In genomic region chr12:7108042-7108927, GRCh38 we compare ENCODE assay signal across 1 cellular context.
A peak's percentile ranks its signal among the peaks of the same experiment; 100 is the strongest.
TF ChIP-seq lines count a peak whose summit lies in the region.

No MANE protein-coding gene starts in this region.

TF ChIP-seq in K562, 482 proteins besides CTCF, POLR2A, EP300 and RAD21 (continues in another document):
- TF ChIP-seq FOSL1 (tag; conservative IDR thresholded peaks at IDR 0.05): 0 out of 2 replicates have a peak, but pooled peaks have one; percentile 9
- TF ChIP-seq ZBTB9 (CRISPR knock-in tag; IDR thresholded peaks at IDR 0.05): peak; percentile 9; the same call in 1 of the 2 replicates
- peak in 2 of 3 experiments; percentile 73 to 83 for TF ChIP-seq YY1 (IDR thresholded peaks at IDR 0.05; ENCODE audit: borderline replicate concordance in 1 of 3, control insufficient read depth in 1 of 3, extremely low read depth in 1 of 3, insufficient read depth in 3 of 3, insufficient read length in 1 of 3, insufficient replicate concordance in 2 of 3, low read depth in 1 of 3, low read length in 2 of 3)
- TF ChIP-seq ILK (tag; IDR thresholded peaks at IDR 0.05; ENCODE audit: borderline replicate concordance, low read depth): no peak
- TF ChIP-seq SP1 (CRISPR knock-in tag; IDR thresholded peaks at IDR 0.05): peak; percentile 29; the same call in 1 of the 2 replicates
- peak; percentile 91 for TF ChIP-seq RBFOX2 (IDR thresholded peaks at IDR 0.05; ENCODE audit: low read depth, low read length)
- 0 out of 2 replicates have a peak, but pooled peaks have one; percentile 23 for TF ChIP-seq STAT5A (IDR thresholded peaks at IDR 0.05; ENCODE audit: borderline replicate concordance, low read length)
- TF ChIP-seq ERF (CRISPR knock-in tag; IDR thresholded peaks at IDR 0.05): 0 out of 2 replicates have a peak, but pooled peaks have one; percentile 24
- TF ChIP-seq, protein P1, sequence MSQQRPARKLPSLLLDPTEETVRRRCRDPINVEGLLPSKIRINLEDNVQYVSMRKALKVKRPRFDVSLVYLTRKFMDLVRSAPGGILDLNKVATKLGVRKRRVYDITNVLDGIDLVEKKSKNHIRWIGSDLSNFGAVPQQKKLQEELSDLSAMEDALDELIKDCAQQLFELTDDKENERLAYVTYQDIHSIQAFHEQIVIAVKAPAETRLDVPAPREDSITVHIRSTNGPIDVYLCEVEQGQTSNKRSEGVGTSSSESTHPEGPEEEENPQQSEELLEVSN (IDR thresholded peaks at IDR 0.05; ENCODE audit: borderline replicate concordance in 1 of 2, extremely low read depth in 1 of 2, insufficient read depth in 1 of 2, insufficient read length in 1 of 2, low read depth in 1 of 2, low read length in 1 of 2, poor library complexity in 1 of 2, severe bottlenecking in 1 of 2): peak in 1 of 2 experiments; percentile 51
- TF ChIP-seq NONO (IDR thresholded peaks at IDR 0.05; ENCODE audit: low read depth in 2 of 2, low read length in 1 of 2): no peak
- TF ChIP-seq BRD4 (IDR thresholded peaks at IDR 0.05): peak; percentile 74; the same call in 1 of the 2 replicates
- no peak for TF ChIP-seq ZNF764 (CRISPR knock-in tag; IDR thresholded peaks at IDR 0.05; ENCODE audit: low read depth)
- TF ChIP-seq ARID4B (CRISPR knock-in tag; IDR thresholded peaks at IDR 0.05): 0 out of 2 replicates have a peak, but pooled peaks have one; percentile 64
- TF ChIP-seq NR1H2 (CRISPR knock-in tag; IDR thresholded peaks at IDR 0.05): peak; percentile 89; the same call in 1 of the 2 replicates
- TF ChIP-seq ZNF445 (CRISPR knock-in tag; IDR thresholded peaks at IDR 0.05; ENCODE audit: low read depth): no peak
- TF ChIP-seq FOXM1 (IDR thresholded peaks at IDR 0.05; ENCODE audit: low read depth): no peak
- TF ChIP-seq FOXM1 (CRISPR knock-in tag; IDR thresholded peaks at IDR 0.05; ENCODE audit: low read depth): 0 out of 2 replicates have a peak, but pooled peaks have one; percentile 44
- peak; percentile 78 for TF ChIP-seq SPI1 (IDR thresholded peaks at IDR 0.05; ENCODE audit: borderline replicate concordance, low read depth, low read length)
- peak; percentile 45; the same call in 1 of the 2 replicates for TF ChIP-seq ZBTB7A (IDR thresholded peaks at IDR 0.05; ENCODE audit: borderline replicate concordance, control insufficient read depth, low read depth, low read length)
- peak; percentile 88 for TF ChIP-seq POLR2G (IDR thresholded peaks at IDR 0.05; ENCODE audit: low read depth, low read length)
- peak; percentile 75 for TF ChIP-seq L3MBTL2 (IDR thresholded peaks at IDR 0.05)
- peak; percentile 44; the same call in 1 of the 2 replicates for TF ChIP-seq CXXC5 (CRISPR knock-in tag; IDR thresholded peaks at IDR 0.05)
- peak; percentile 56 for TF ChIP-seq MGA (IDR thresholded peaks at IDR 0.05)
- peak; percentile 72 for TF ChIP-seq GABPA (tag; conservative IDR thresholded peaks at IDR 0.05; ENCODE audit: low read depth)
- peak; percentile 95 for TF ChIP-seq ZFP36 (IDR thresholded peaks at IDR 0.05; ENCODE audit: low read depth, low read length, partially characterized antibody)
- TF ChIP-seq SIN3A (IDR thresholded peaks at IDR 0.05; ENCODE audit: borderline replicate concordance in 2 of 2, control insufficient read depth in 1 of 2, low read depth in 2 of 2, low read length in 2 of 2): 0 out of 4 replicates have a peak, but pooled peaks of 1 of the 2 experiments have one; percentile 33
- TF ChIP-seq, protein P2, sequence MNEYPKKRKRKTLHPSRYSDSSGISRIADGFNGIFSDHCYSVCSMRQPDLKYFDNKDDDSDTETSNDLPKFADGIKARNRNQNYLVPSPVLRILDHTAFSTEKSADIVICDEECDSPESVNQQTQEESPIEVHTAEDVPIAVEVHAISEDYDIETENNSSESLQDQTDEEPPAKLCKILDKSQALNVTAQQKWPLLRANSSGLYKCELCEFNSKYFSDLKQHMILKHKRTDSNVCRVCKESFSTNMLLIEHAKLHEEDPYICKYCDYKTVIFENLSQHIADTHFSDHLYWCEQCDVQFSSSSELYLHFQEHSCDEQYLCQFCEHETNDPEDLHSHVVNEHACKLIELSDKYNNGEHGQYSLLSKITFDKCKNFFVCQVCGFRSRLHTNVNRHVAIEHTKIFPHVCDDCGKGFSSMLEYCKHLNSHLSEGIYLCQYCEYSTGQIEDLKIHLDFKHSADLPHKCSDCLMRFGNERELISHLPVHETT (CRISPR knock-in tag; conservative IDR thresholded peaks at IDR 0.05 in 1 of 2, IDR thresholded peaks at IDR 0.05 in 1 of 2): no peak
- peak; percentile 58; the same call in 1 of the 2 replicates for TF ChIP-seq CTBP1 (IDR thresholded peaks at IDR 0.05; ENCODE audit: borderline replicate concordance)
